11 cellular contexts compared by ENCODE assay signal in the genomic region with DNA sequence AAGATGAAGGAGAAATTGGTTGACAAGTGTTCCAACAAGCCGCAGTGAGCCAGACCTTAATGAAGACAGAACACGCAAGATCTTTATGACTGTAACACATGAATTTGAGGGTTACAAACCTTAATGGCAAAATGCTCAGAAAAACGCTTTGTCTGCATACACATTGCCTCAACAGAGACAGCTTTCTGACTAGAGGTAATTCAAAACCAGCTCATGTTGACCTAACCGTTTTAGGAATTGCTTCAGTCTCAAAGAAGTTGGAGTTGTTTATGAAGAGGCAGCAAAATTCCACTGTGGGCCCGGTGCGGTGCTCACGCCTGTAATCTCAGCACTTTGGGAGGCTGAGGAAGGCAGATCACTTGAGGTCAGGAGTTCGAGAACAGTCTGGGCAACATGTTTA. TPM values are rescaled to one million over a fixed set of nuclear protein-coding genes. Genes with fewer than 3 reads are reported as not detected.
DNase-seq lines count a peak whose midpoint lies in the region; ATAC-seq and TF ChIP-seq lines count a peak whose summit lies in the region.
"Had no signal": no experiment of that assay in that cellular context is flagged by ENCODE, and none has a peak within 500 bp of the region (broad histone marks: within the 10 kb centered on the region; RNA-seq: fewer than 3 reads in every experiment).

No MANE protein-coding gene starts in this region.

- intact Hi-C loops in OCI-LY7 (cut with micrococcal nuclease; ENCODE audit: unreplicated experiment) = no loop called here
- intact Hi-C loops in posterior vena cava (cut with DNase I) = no loop called here

- H2AFZ ChIP-seq in OCI-LY7 (ENCODE audit: low read length) = peak overlapping the region; percentile 48; the same call in 1 of the 2 replicates

- BruUV-seq in OCI-LY7 (replicated peaks; lab: Mats Ljungman, UMichigan) = no TSS peak

- peak overlapping the region; percentile 99 for H3K4me2 ChIP-seq in OCI-LY7 (ENCODE audit: low read length)

- CTCF ChIA-PET in OCI-LY7 (lab: Charles Lee; ENCODE audit: unreplicated experiment) = no interaction called here

- peaks cover 8% of the 10 kb centered on the region for H3K27me3 Mint-ChIP-seq in endothelial cell (ENCODE audit: unreplicated experiment)

- peaks cover 48% of the 10 kb centered on the region for H3K4me1 ChIP-seq in OCI-LY7 (ENCODE audit: insufficient read depth, low read length, poor library complexity, severe bottlenecking)

- no peaks in the 10 kb centered on the region for H3K9me3 ChIP-seq in OCI-LY7 (ENCODE audit: low read length)

- peaks cover 38% of the 10 kb centered on the region for H3K79me2 ChIP-seq in OCI-LY7 (ENCODE audit: insufficient read depth, low read depth, low read length)

- peaks cover 15% of the 10 kb centered on the region for H3K36me3 ChIP-seq in OCI-LY7 (ENCODE audit: insufficient read depth, low read length)

- peaks cover 33% of the 10 kb centered on the region for H3K4me1 Mint-ChIP-seq in endothelial cell (ENCODE audit: unreplicated experiment)

- POLR2A ChIA-PET in OCI-LY7 (lab: Charles Lee) = no interaction called here

- H3K36me3 Mint-ChIP-seq in endothelial cell (ENCODE audit: low read depth, unreplicated experiment) = peaks cover 21% of the 10 kb centered on the region

- peak overlapping the region; percentile 90 for H3K4me3 Mint-ChIP-seq in endothelial cell (ENCODE audit: unreplicated experiment)

- H3K27ac ChIP-seq in OCI-LY7 (ENCODE audit: low read depth, low read length, poor library complexity, severe bottlenecking) = peak overlapping the region; percentile 18

- ATAC-seq in HG02852 (IDR thresholded peaks at IDR 0.05; ENCODE audit: unreplicated experiment) = no peak
- ATAC-seq in activated CD4-positive, CD25-positive, alpha-beta regulatory T cell treated with anti-CD3 and anti-CD28 coated beads, Interleukin-2, amount 50 U/mL, for 24 hours = no peak

- no peak for TF ChIP-seq CTCF in OCI-LY7 (conservative IDR thresholded peaks at IDR 0.05; ENCODE audit: low read length)
- no peak for TF ChIP-seq CTCF in endothelial cell (IDR thresholded peaks at IDR 0.05; ENCODE audit: unreplicated experiment)

- DNase-seq in NCI-H2171 treated with DMSO at 0.1 percent for 48 hours (lab: John Stamatoyannopoulos, UW) = peak; percentile 8
- DNase-seq in NCI-H2171 (lab: John Stamatoyannopoulos, UW) = no peak
- no peak for DNase-seq in OCI-LY7 (ENCODE audit: low spot score)
- DNase-seq in endothelial cell (ENCODE audit: low spot score) = no peak
- DNase-seq in posterior vena cava (ENCODE audit: low spot score) = peak; percentile 70
- no peak for DNase-seq in pons (ENCODE audit: low spot score)
- DNase-seq: ACHN, KG1, OCI-M1 had no signal

- H3K4me3 ChIP-seq in OCI-LY7 (ENCODE audit: low read depth, low read length, poor library complexity, severe bottlenecking) = no peak overlapping the region

- peak overlapping the region; percentile 57 for H3K27ac Mint-ChIP-seq in endothelial cell (ENCODE audit: unreplicated experiment)

- no peaks in the 10 kb centered on the region for H3K9me3 Mint-ChIP-seq in endothelial cell (ENCODE audit: unreplicated experiment)

- no peaks in the 10 kb centered on the region for H4K20me1 ChIP-seq in OCI-LY7 (ENCODE audit: insufficient read depth, low read length)

- no peaks in the 10 kb centered on the region for H3K9me2 ChIP-seq in OCI-LY7 (ENCODE audit: insufficient read depth, low read length)

RNA-seq across cellular contexts. Expression of a gene that starts 2.2 kb away (rescaled TPM):
- total RNA-seq in OCI-LY7 (2014; rRNA removed; shearing (Covaris generic)) = 145 and 188 TPM in 2 replicates
- total RNA-seq in OCI-LY7 (2022) (269 and 281 TPM in 2 replicates), endothelial cell (ENCODE audit: unreplicated experiment) (312 TPM), posterior vena cava (100 to 1,000 TPM; 113 to 119 TPM)

Comparison
In these comparisons a context has a peak if more than half of its experiments do, and no peak if none do; other contexts are left out.
1. DNase-seq: peak in NCI-H2171 treated with DMSO at 0.1 percent for 48 hours (single experiment) and posterior vena cava (single experiment); none in NCI-H2171 (single experiment), OCI-LY7 (single experiment), endothelial cell (single experiment) and pons (single experiment).